In genomic region chr4:128639586-128640270, GRCh38 we compare ENCODE assay signal across 17 cellular contexts.
DNase-seq lines count a peak whose midpoint lies in the region; ATAC-seq and TF ChIP-seq lines count a peak whose summit lies in the region.
"Had no signal": no experiment of that assay in that cellular context is flagged by ENCODE, and none has a peak within 500 bp of the region (broad histone marks: within the 10 kb centered on the region; RNA-seq: fewer than 3 reads in every experiment).

No MANE protein-coding gene starts in this region.

- intact Hi-C loops in mammary epithelial cell (cut with micrococcal nuclease) (no loop called here), gastrocnemius medialis (cut with DNase I; ENCODE audit: low total_unique reads) (no loop called here), stomach (cut with DNase I; ENCODE audit: low total_unique reads) (no loop called here)

- H3K9me3 ChIP-seq in GM23248 (ENCODE audit: low read depth): no peaks in the 10 kb centered on the region
- no peaks in the 10 kb centered on the region for H3K9me3 ChIP-seq in mammary epithelial cell (replicated peaks; ENCODE audit: insufficient read depth, low read length)
- H3K9me3 ChIP-seq in right atrium auricular region: no peaks in the 10 kb centered on the region
- no peaks in the 10 kb centered on the region for H3K9me3 ChIP-seq in gastrocnemius medialis
- H3K9me3 ChIP-seq in stomach: no peaks in the 10 kb centered on the region
- H3K9me3 ChIP-seq: BE2C, upper lobe of right lung had no signal

- H3K27ac ChIP-seq in GM23248 (no peak overlapping the region), mammary epithelial cell (ENCODE audit: insufficient read depth, low read depth, low read length) (no peak overlapping the region), right atrium auricular region (peak overlapping the region; percentile 39 to 87), gastrocnemius medialis (peak overlapping the region in 3 of 4 donors; percentile 0 to 50 (median 35)), stomach (peak overlapping the region in 2 of 5 donors; percentile 18 to 58)
- H3K27ac ChIP-seq: upper lobe of right lung had no signal

- H4K20me1 ChIP-seq in GM23248 (ENCODE audit: insufficient read depth): no peaks in the 10 kb centered on the region
- no peaks in the 10 kb centered on the region for H4K20me1 ChIP-seq in mammary epithelial cell (ENCODE audit: insufficient read depth, low read length)

- H2AFZ ChIP-seq in GM23248 (peak overlapping the region; percentile 71), mammary epithelial cell (ENCODE audit: low read depth, low read length) (peak overlapping the region; percentile 35)

- in situ Hi-C loops in GM23248 (cut with MboI): no loop called here
- in situ Hi-C loops in mammary epithelial cell (cut with MboI; ENCODE audit: low sequenced_read_pairs in 2 of 2): no loop called here
- in situ Hi-C loops in gastrocnemius medialis (cut with MboI; ENCODE audit: low sequenced_read_pairs in 4 of 4): no loop called here

- no peaks in the 10 kb centered on the region for H3K9me2 ChIP-seq in GM23248 (ENCODE audit: insufficient read depth)

- 33 to 37% methylated on average over 2 of the region's 2 CpGs for WGBS in GM23248 (ENCODE audit: low coverage in 1 of 2, low lambda C conversion rate in 2 of 2, missing lambda C conversion rate in 2 of 2), 2 experiments
- WGBS in mammary epithelial cell (ENCODE audit: low coverage, missing lambda C conversion rate): 7% methylated on average over 2 of the region's 2 CpGs
- WGBS in stomach, 5 donors: 58 to 82% (median 78%) methylated on average over 2 of the region's 2 CpGs

- DNase-seq in GM23248 (peak; percentile 23), mammary epithelial cell (no peak), right atrium auricular region (ENCODE audit: low spot score) (no peak), gastrocnemius medialis (no peak), NCI-H446 treated with DMSO at 0.1 percent for 48 hours (lab: John Stamatoyannopoulos, UW) (no peak), NCI-H82 (lab: John Stamatoyannopoulos, UW) (no peak), stomach (no peak)
- DNase-seq: activated CD4-positive, alpha-beta T cell treated with anti-CD3 and anti-CD28 coated beads for 4 hours; activated naive CD8-positive, alpha-beta T cell treated with anti-CD3 and anti-CD28 coated beads, Interleukin-2, amount 10 ng/mL, durations not matched to agents 7 days and 5 days; BE2C; naive thymus-derived CD4-positive, alpha-beta T cell; NCI-H1105; NCI-H226; stimulated activated CD4-positive, alpha-beta T cell treated with anti-CD3 and anti-CD28 coated beads, Interleukin-2, amount 100 ng/mL, for 24 hours; T-helper 9 cell; upper lobe of right lung had no signal

- peak; percentile 27 to 40 for ATAC-seq in gastrocnemius medialis
- no peak for ATAC-seq in GM18505 (IDR thresholded peaks at IDR 0.05; ENCODE audit: unreplicated experiment)
- ATAC-seq: naive thymus-derived CD4-positive, alpha-beta T cell; upper lobe of right lung had no signal

- H3K4me1 ChIP-seq in GM23248 (ENCODE audit: insufficient read depth): peaks cover 10% of the 10 kb centered on the region; the same call in 1 of the 2 replicates
- no peaks in the 10 kb centered on the region for H3K4me1 ChIP-seq in mammary epithelial cell (ENCODE audit: insufficient read depth, low read length)
- H3K4me1 ChIP-seq in right atrium auricular region: peaks cover 0 to 13% of the 10 kb centered on the region in 2 donors
- peaks cover 0 to 12% of the 10 kb centered on the region in 2 donors for H3K4me1 ChIP-seq in gastrocnemius medialis
- H3K4me1 ChIP-seq in stomach: peaks cover 0 to 24% (median 15%) of the 10 kb centered on the region in 4 donors
- H3K4me1 ChIP-seq: BE2C, upper lobe of right lung had no signal

- H3F3A ChIP-seq in GM23248 (ENCODE audit: insufficient read depth): no peaks in the 10 kb centered on the region

- H3K79me2 ChIP-seq in GM23248 (ENCODE audit: insufficient read depth): no peaks in the 10 kb centered on the region
- no peaks in the 10 kb centered on the region for H3K79me2 ChIP-seq in mammary epithelial cell (ENCODE audit: insufficient read depth, low read length)

- no peaks in the 10 kb centered on the region for H3K36me3 ChIP-seq in GM23248 (ENCODE audit: low read depth)
- no peaks in the 10 kb centered on the region for H3K36me3 ChIP-seq in mammary epithelial cell (ENCODE audit: insufficient read depth, low read length)
- no peaks in the 10 kb centered on the region for H3K36me3 ChIP-seq in right atrium auricular region
- no peaks in the 10 kb centered on the region for H3K36me3 ChIP-seq in gastrocnemius medialis
- H3K36me3 ChIP-seq in stomach: no peaks in the 10 kb centered on the region
- H3K36me3 ChIP-seq: BE2C, upper lobe of right lung had no signal

- no TSS peak for BruUV-seq in mammary epithelial cell (replicated peaks; lab: Mats Ljungman, UMichigan)

- TF ChIP-seq CTCF in mammary epithelial cell (conservative IDR thresholded peaks at IDR 0.05 in 1 of 2, IDR thresholded peaks at IDR 0.05 in 1 of 2; ENCODE audit: extremely low read depth in 1 of 2, insufficient read depth in 1 of 2, low read depth in 1 of 2, low read length in 2 of 2): no peak
- no peak for TF ChIP-seq CTCF in right atrium auricular region (IDR thresholded peaks at IDR 0.05)
- no peak for TF ChIP-seq CTCF in gastrocnemius medialis (IDR thresholded peaks at IDR 0.05 in 4 of 5, conservative IDR thresholded peaks at IDR 0.05 in 1 of 5)
- TF ChIP-seq CTCF in stomach (IDR thresholded peaks at IDR 0.05): no peak

- H3K9ac ChIP-seq in GM23248 (peak overlapping the region; percentile 20; the same call in 1 of the 2 replicates), mammary epithelial cell (ENCODE audit: insufficient read depth, low read length) (no peak overlapping the region)

- no peak for TF ChIP-seq EP300 in stomach (IDR thresholded peaks at IDR 0.05)

- H3K27me3 ChIP-seq in GM23248 (replicated peaks; ENCODE audit: insufficient read depth) (no peaks in the 10 kb centered on the region), mammary epithelial cell (ENCODE audit: insufficient read depth, low read length) (no peaks in the 10 kb centered on the region), right atrium auricular region (no peaks in the 10 kb centered on the region), gastrocnemius medialis (no peaks in the 10 kb centered on the region), stomach (no peaks in the 10 kb centered on the region)
- H3K27me3 ChIP-seq: BE2C, upper lobe of right lung had no signal

- dilution Hi-C loops in mammary epithelial cell (cut with HindIII; ENCODE audit: low sequenced_read_pairs): no loop called here

- no peak overlapping the region for H3K4me3 ChIP-seq in GM23248
- no peak overlapping the region for H3K4me3 ChIP-seq in mammary epithelial cell (replicated peaks in 1 of 3; ENCODE audit: insufficient read depth in 1 of 3, low read depth in 2 of 3, low read length in 3 of 3)
- no peak overlapping the region for H3K4me3 ChIP-seq in right atrium auricular region
- no peak overlapping the region for H3K4me3 ChIP-seq in gastrocnemius medialis
- H3K4me3 ChIP-seq in stomach: no peak overlapping the region
- H3K4me3 ChIP-seq: upper lobe of right lung had no signal

- no peak overlapping the region for H3K4me2 ChIP-seq in GM23248 (ENCODE audit: unreplicated experiment)
- H3K4me2 ChIP-seq in mammary epithelial cell (ENCODE audit: insufficient read depth, low read depth, low read length): no peak overlapping the region

- no peak for TF ChIP-seq POLR2A in gastrocnemius medialis (IDR thresholded peaks at IDR 0.05)
- no peak for TF ChIP-seq POLR2A in GM18505 (IDR thresholded peaks at IDR 0.05; ENCODE audit: borderline replicate concordance, extremely low read depth, insufficient read depth, insufficient read length)
- no peak for TF ChIP-seq POLR2A in stomach (IDR thresholded peaks at IDR 0.05)

- CTCF ChIA-PET in mammary epithelial cell (lab: Charles Lee; ENCODE audit: low non-redundant PET): no interaction called here

Comparison
In these comparisons a context has a peak if more than half of its experiments do, and no peak if none do; other contexts are left out.
1. H3K27ac ChIP-seq: peak in right atrium auricular region (2 of 2) and gastrocnemius medialis (3 of 4); none in GM23248 (single experiment) and mammary epithelial cell (single experiment).